Comparison of ENCODE assay signal across 21 cellular contexts in genomic region chr17:1047886-1048470, GRCh38. TPM values are rescaled to one million over a fixed set of nuclear protein-coding genes. Genes with fewer than 3 reads are reported as not detected.
DNase-seq lines count a peak whose midpoint lies in the region; ATAC-seq and TF ChIP-seq lines count a peak whose summit lies in the region.
"Had no signal": no experiment of that assay in that cellular context is flagged by ENCODE, and none has a peak within 500 bp of the region (broad histone marks: within the 10 kb centered on the region; RNA-seq: fewer than 3 reads in every experiment).

No MANE protein-coding gene starts in this region.

- no peak overlapping the region for H3K9ac ChIP-seq in neuronal stem cell (ENCODE audit: low read depth, low read length, poor library complexity)

- H3K27ac ChIP-seq in cardiac muscle cell (peak overlapping the region; percentile 90), left ventricle myocardium inferior (replicated peaks) (peak overlapping the region; percentile 95), neuronal stem cell (replicated peaks; ENCODE audit: low read length) (no peak overlapping the region), upper lobe of right lung (peak overlapping the region; percentile 72)
- H3K27ac ChIP-seq: A549, suprapubic skin had no signal

- peaks cover 13% of the 10 kb centered on the region for H3K36me3 Mint-ChIP-seq in Calu3 (ENCODE audit: insufficient read depth, unreplicated experiment)

- H2BK12ac ChIP-seq in neuronal stem cell (ENCODE audit: low read length) = no peak overlapping the region

- peaks cover 2% of the 10 kb centered on the region for H3K36me3 ChIP-seq in cardiac muscle cell
- peaks cover 29% of the 10 kb centered on the region for H3K36me3 ChIP-seq in left ventricle myocardium inferior
- H3K36me3 ChIP-seq in neuronal stem cell (replicated peaks in 1 of 2; ENCODE audit: control insufficient read depth in 2 of 2, insufficient read depth in 2 of 2, low read length in 2 of 2) = peaks cover 12 to 26% of the 10 kb centered on the region in 2 donors
- H3K36me3 ChIP-seq in upper lobe of right lung = peaks cover 46% of the 10 kb centered on the region
- H3K36me3 ChIP-seq: ovary had no signal

- no peak overlapping the region for H3K23ac ChIP-seq in neuronal stem cell (ENCODE audit: low read depth, low read length, poor library complexity)

- no peak overlapping the region for H2AK5ac ChIP-seq in neuronal stem cell (ENCODE audit: low read depth, low read length)

- DNase-seq in cardiac muscle cell (ENCODE audit: low read depth in 1 of 2, low spot score in 1 of 2) (no peak), cardiac septum (ENCODE audit: low spot score) (no peak), left ventricle myocardium inferior (no peak), neuronal stem cell (ENCODE audit: low spot score) (no peak), upper lobe of right lung (no peak), NK-92 (lab: John Stamatoyannopoulos, UW; ENCODE audit: unreplicated experiment) (no peak), Calu3 (no peak), NCI-H1048 (lab: John Stamatoyannopoulos, UW) (no peak)
- DNase-seq: activated CD4-positive, alpha-beta T cell treated with anti-CD3 and anti-CD28 coated beads for 36 hours; activated CD8-positive, alpha-beta memory T cell treated with anti-CD3 and anti-CD28 coated beads, Interleukin-2, amount 10 ng/mL, durations not matched to agents 7 days and 5 days; CD4-positive, alpha-beta memory T cell; DMS79 treated with DMSO at 0.1 percent for 48 hours; NCI-H1436; NCI-H774; stimulated activated CD4-positive, alpha-beta T cell treated with anti-CD3 and anti-CD28 coated beads, Interleukin-2, amount 100 ng/mL, for 48 hours; T1000 had no signal

- H2BK15ac ChIP-seq in neuronal stem cell (ENCODE audit: low read length) = no peak overlapping the region

- no peak overlapping the region for H2BK120ac ChIP-seq in neuronal stem cell (ENCODE audit: low read depth, low read length)

- H3K4me3 Mint-ChIP-seq in Calu3 (ENCODE audit: low read depth, unreplicated experiment) = no peak overlapping the region
- H3K4me3 Mint-ChIP-seq: activated CD4-positive, alpha-beta T cell treated with anti-CD3 and anti-CD28 coated beads for 36 hours; activated CD8-positive, alpha-beta memory T cell treated with anti-CD3 and anti-CD28 coated beads, Interleukin-2, amount 10 ng/mL, durations not matched to agents 7 days and 5 days; CD4-positive, alpha-beta memory T cell; central memory CD8-positive, alpha-beta T cell had no signal

- H3K14ac ChIP-seq in neuronal stem cell (ENCODE audit: low read length) = no peak overlapping the region

- no peak overlapping the region for H2BK5ac ChIP-seq in neuronal stem cell (ENCODE audit: low read length)

- H3K9me3 Mint-ChIP-seq in Calu3 (ENCODE audit: low read depth, unreplicated experiment) = no peaks in the 10 kb centered on the region
- H3K9me3 Mint-ChIP-seq: CD4-positive, alpha-beta memory T cell; central memory CD8-positive, alpha-beta T cell had no signal

- TF ChIP-seq CTCF in cardiac muscle cell (IDR thresholded peaks at IDR 0.05; ENCODE audit: low read depth, low read length) (no peak), left ventricle myocardium inferior (IDR thresholded peaks at IDR 0.05; ENCODE audit: borderline replicate concordance) (no peak), upper lobe of right lung (IDR thresholded peaks at IDR 0.05) (no peak), Calu3 (IDR thresholded peaks at IDR 0.05; ENCODE audit: unreplicated experiment) (no peak)

- H3K4me3 ChIP-seq in cardiac muscle cell (no peak overlapping the region), left ventricle myocardium inferior (peak overlapping the region; percentile 6), neuronal stem cell (ENCODE audit: low read length in 2 of 2) (no peak overlapping the region), upper lobe of right lung (no peak overlapping the region)
- H3K4me3 ChIP-seq: A549, ovary, suprapubic skin had no signal

- no peaks in the 10 kb centered on the region for H3K4me1 Mint-ChIP-seq in Calu3 (ENCODE audit: low read depth, unreplicated experiment)
- H3K4me1 Mint-ChIP-seq: activated CD4-positive, alpha-beta T cell treated with anti-CD3 and anti-CD28 coated beads for 36 hours had no signal

- ATAC-seq in upper lobe of right lung = no peak
- ATAC-seq: activated CD4-positive, alpha-beta T cell treated with anti-CD3 and anti-CD28 coated beads for 36 hours; activated CD8-positive, alpha-beta memory T cell treated with anti-CD3 and anti-CD28 coated beads, Interleukin-2, amount 10 ng/mL, durations not matched to agents 7 days and 5 days; HepG2 had no signal

- H3K4me1 ChIP-seq in cardiac muscle cell (ENCODE audit: low read depth) = peaks cover 17% of the 10 kb centered on the region
- H3K4me1 ChIP-seq in left ventricle myocardium inferior = peaks cover 71% of the 10 kb centered on the region
- peaks cover 5% of the 10 kb centered on the region in 2 donors for H3K4me1 ChIP-seq in neuronal stem cell (ENCODE audit: control insufficient read depth in 2 of 2, insufficient read depth in 1 of 2, low read depth in 1 of 2, low read length in 2 of 2)
- peaks cover 23% of the 10 kb centered on the region for H3K4me1 ChIP-seq in upper lobe of right lung
- H3K4me1 ChIP-seq: A549, suprapubic skin had no signal

- no TSS peak for BruUV-seq in Calu3 (replicated peaks; lab: Mats Ljungman, UMichigan)

- intact Hi-C loops in cardiac septum (cut with DNase I) = loop anchor here (1.0 kb wide), 1 partner anchor 29 kb away; no protein-coding TSS in a partner anchor
- intact Hi-C loops in left ventricle myocardium inferior (cut with micrococcal nuclease) = no loop called here
- intact Hi-C loops in upper lobe of right lung (cut with DNase I) = no loop called here
- intact Hi-C loops in Calu3 (cut with micrococcal nuclease; ENCODE audit: unreplicated experiment) = no loop called here

- H4K91ac ChIP-seq in neuronal stem cell (ENCODE audit: low read depth, low read length, poor library complexity) = no peak overlapping the region

- peaks cover 4% of the 10 kb centered on the region for H3K79me1 ChIP-seq in neuronal stem cell (ENCODE audit: low read depth, low read length)

- H3K18ac ChIP-seq in neuronal stem cell (ENCODE audit: low read length) = no peak overlapping the region

- H3K27me3 Mint-ChIP-seq in Calu3 (ENCODE audit: unreplicated experiment) = no peaks in the 10 kb centered on the region
- H3K27me3 Mint-ChIP-seq: activated CD4-positive, alpha-beta T cell treated with anti-CD3 and anti-CD28 coated beads for 36 hours; activated CD8-positive, alpha-beta memory T cell treated with anti-CD3 and anti-CD28 coated beads, Interleukin-2, amount 10 ng/mL, durations not matched to agents 7 days and 5 days; CD4-positive, alpha-beta memory T cell; central memory CD8-positive, alpha-beta T cell had no signal

- CTCF ChIA-PET in Calu3 (lab: Charles Lee) = interaction anchor here (0.8 kb wide), 1 partner anchor 9 kb away, joined by 3 read pairs; no protein-coding TSS in a partner anchor

- WGBS in neuronal stem cell (ENCODE audit: extremely low coverage in 2 of 2, insufficient read length in 2 of 2, insufficient replicate concordance in 1 of 2), 2 donors = no CpG with 5 or more reads among the region's 19 CpGs

- no peak overlapping the region for H4K8ac ChIP-seq in neuronal stem cell (ENCODE audit: low read depth, low read length)

- H3K27ac Mint-ChIP-seq in Calu3 (ENCODE audit: unreplicated experiment) = no peak overlapping the region
- H3K27ac Mint-ChIP-seq: activated CD4-positive, alpha-beta T cell treated with anti-CD3 and anti-CD28 coated beads for 36 hours; activated CD8-positive, alpha-beta memory T cell treated with anti-CD3 and anti-CD28 coated beads, Interleukin-2, amount 10 ng/mL, durations not matched to agents 7 days and 5 days had no signal

- H3K9me3 ChIP-seq in cardiac muscle cell (ENCODE audit: low read depth) = no peaks in the 10 kb centered on the region
- no peaks in the 10 kb centered on the region for H3K9me3 ChIP-seq in left ventricle myocardium inferior (replicated peaks)
- H3K9me3 ChIP-seq in neuronal stem cell (replicated peaks in 1 of 2; ENCODE audit: control insufficient read depth in 2 of 2, insufficient read depth in 1 of 2, low read depth in 1 of 2, low read length in 2 of 2) = no peaks in the 10 kb centered on the region
- no peaks in the 10 kb centered on the region for H3K9me3 ChIP-seq in upper lobe of right lung
- H3K9me3 ChIP-seq: A549, ovary, suprapubic skin had no signal

- no peak overlapping the region for H2AFZ ChIP-seq in neuronal stem cell (ENCODE audit: low read length)

- H3K4ac ChIP-seq in neuronal stem cell (ENCODE audit: low read length) = peak overlapping the region; percentile 53

- no peak overlapping the region for H3K4me2 ChIP-seq in neuronal stem cell (ENCODE audit: insufficient read depth, low read length, poor library complexity, severe bottlenecking)
- H3K4me2 ChIP-seq: A549 had no signal

- H3K27me3 ChIP-seq in cardiac muscle cell (no peaks in the 10 kb centered on the region), left ventricle myocardium inferior (ENCODE audit: low read depth) (no peaks in the 10 kb centered on the region), neuronal stem cell (ENCODE audit: control insufficient read depth in 3 of 3, insufficient read depth in 3 of 3, low read depth in 1 of 3, low read length in 3 of 3) (no peaks in the 10 kb centered on the region), upper lobe of right lung (no peaks in the 10 kb centered on the region)
- H3K27me3 ChIP-seq: ovary, suprapubic skin had no signal

RNA-seq across cellular contexts. Expression of gene TIMM22, which starts 51.0 kb away (rescaled TPM):
- total RNA-seq in cardiac muscle cell (26.8 and 28.4 TPM in 2 replicates), cardiac septum (17.8 TPM), left ventricle myocardium inferior (17.6 TPM), upper lobe of right lung (10.7 TPM), Calu3 (2022) (7.2 and 7.7 TPM in 2 replicates)
- polyA plus RNA-seq in cardiac muscle cell = 33.1 and 34.7 TPM in 2 replicates
- polyA plus RNA-seq in neuronal stem cell (2013, experiment 1 of 2) = 9.5 TPM
- 9.6 TPM for polyA plus RNA-seq in neuronal stem cell (2013, experiment 2 of 2)
